ENCODE assay signal across 1 cellular context in genomic region chr15:68816158-68816557, GRCh38.
TF ChIP-seq lines count a peak whose summit lies in the region.

No MANE protein-coding gene starts in this region.

TF ChIP-seq in HCT116, 20 proteins besides CTCF, POLR2A, EP300 and RAD21 (continued from another document):
- TF ChIP-seq, protein P1, sequence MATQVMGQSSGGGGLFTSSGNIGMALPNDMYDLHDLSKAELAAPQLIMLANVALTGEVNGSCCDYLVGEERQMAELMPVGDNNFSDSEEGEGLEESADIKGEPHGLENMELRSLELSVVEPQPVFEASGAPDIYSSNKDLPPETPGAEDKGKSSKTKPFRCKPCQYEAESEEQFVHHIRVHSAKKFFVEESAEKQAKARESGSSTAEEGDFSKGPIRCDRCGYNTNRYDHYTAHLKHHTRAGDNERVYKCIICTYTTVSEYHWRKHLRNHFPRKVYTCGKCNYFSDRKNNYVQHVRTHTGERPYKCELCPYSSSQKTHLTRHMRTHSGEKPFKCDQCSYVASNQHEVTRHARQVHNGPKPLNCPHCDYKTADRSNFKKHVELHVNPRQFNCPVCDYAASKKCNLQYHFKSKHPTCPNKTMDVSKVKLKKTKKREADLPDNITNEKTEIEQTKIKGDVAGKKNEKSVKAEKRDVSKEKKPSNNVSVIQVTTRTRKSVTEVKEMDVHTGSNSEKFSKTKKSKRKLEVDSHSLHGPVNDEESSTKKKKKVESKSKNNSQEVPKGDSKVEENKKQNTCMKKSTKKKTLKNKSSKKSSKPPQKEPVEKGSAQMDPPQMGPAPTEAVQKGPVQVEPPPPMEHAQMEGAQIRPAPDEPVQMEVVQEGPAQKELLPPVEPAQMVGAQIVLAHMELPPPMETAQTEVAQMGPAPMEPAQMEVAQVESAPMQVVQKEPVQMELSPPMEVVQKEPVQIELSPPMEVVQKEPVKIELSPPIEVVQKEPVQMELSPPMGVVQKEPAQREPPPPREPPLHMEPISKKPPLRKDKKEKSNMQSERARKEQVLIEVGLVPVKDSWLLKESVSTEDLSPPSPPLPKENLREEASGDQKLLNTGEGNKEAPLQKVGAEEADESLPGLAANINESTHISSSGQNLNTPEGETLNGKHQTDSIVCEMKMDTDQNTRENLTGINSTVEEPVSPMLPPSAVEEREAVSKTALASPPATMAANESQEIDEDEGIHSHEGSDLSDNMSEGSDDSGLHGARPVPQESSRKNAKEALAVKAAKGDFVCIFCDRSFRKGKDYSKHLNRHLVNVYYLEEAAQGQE (IDR thresholded peaks at IDR 0.05; ENCODE audit: low read depth) = no peak
- TF ChIP-seq EZH2phosphoT487 (IDR thresholded peaks at IDR 0.05; ENCODE audit: borderline replicate concordance) = no peak
- no peak for TF ChIP-seq YY1 (IDR thresholded peaks at IDR 0.05; ENCODE audit: extremely low read depth, insufficient replicate concordance, low read depth, low read length)
- no peak for TF ChIP-seq CBX3 (IDR thresholded peaks at IDR 0.05; ENCODE audit: low read depth)
TF ChIP-seq in HCT116: peak in this region for 0.
